In the genomic region with DNA sequence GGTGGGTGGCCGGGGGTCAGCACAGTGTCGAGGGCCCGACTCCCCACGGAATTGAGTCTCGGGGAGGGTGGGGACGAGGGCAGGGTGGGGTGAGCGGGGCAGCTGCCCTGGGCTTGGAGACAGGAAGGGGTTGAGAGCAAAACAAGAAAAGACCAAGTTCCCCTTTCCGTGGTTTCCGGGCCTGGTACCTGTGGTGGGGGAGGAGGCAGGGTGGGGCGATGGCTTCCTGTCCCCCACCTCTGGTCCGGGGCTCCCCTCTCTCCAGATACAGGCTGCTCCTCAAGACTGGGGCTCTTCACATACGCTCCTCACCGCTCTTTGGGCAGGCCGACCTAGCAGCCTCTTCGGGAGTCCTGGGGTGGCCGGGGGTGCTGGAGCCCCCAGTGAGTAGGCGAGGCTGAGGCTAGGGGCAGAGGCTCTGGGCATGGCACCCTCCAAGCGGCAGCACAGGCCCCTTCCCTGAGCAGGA, we compare ENCODE assay signal across 8 cellular contexts. TPM values are rescaled to one million over a fixed set of nuclear protein-coding genes. Genes with fewer than 3 reads are reported as not detected.
A peak's percentile ranks its signal among the peaks of the same experiment; 100 is the strongest.
DNase-seq lines count a peak whose midpoint lies in the region; TF ChIP-seq lines count a peak whose summit lies in the region.

No MANE protein-coding gene starts in this region.

- no peaks in the 10 kb centered on the region for H3K9me3 ChIP-seq in Loucy (ENCODE audit: insufficient read depth, low read depth, low read length)
- no peaks in the 10 kb centered on the region for H3K9me3 ChIP-seq in esophagus squamous epithelium
- H3K9me3 ChIP-seq in prostate gland, result no peaks in the 10 kb centered on the region
- H3K9me3 ChIP-seq in uterus, result no peaks in the 10 kb centered on the region

- TF ChIP-seq POLR2A in esophagus squamous epithelium (IDR thresholded peaks at IDR 0.05) (peak in 1 of 4 donors; percentile 37), prostate gland (IDR thresholded peaks at IDR 0.05) (no peak), uterus (IDR thresholded peaks at IDR 0.05) (no peak)

- peak overlapping the region; percentile 100 for H3K9ac ChIP-seq in Loucy (ENCODE audit: low read depth, low read length, poor library complexity, severe bottlenecking)

- H3K4me2 ChIP-seq in Loucy (ENCODE audit: low read depth, low read length, poor library complexity, severe bottlenecking), result peak overlapping the region; percentile 100

- H3K4me3 ChIP-seq in AG09309 (ENCODE audit: control insufficient read depth, low read depth, low read length), result peak overlapping the region; percentile 47
- peak overlapping the region; percentile 96 for H3K4me3 ChIP-seq in Loucy (ENCODE audit: low read length, poor library complexity, severe bottlenecking)
- H3K4me3 ChIP-seq in esophagus squamous epithelium, result peak overlapping the region; percentile 42 to 78 (median 58)
- H3K4me3 ChIP-seq in prostate gland, result peak overlapping the region; percentile 48 to 49
- peak overlapping the region; percentile 49 to 55 for H3K4me3 ChIP-seq in uterus

- no peak overlapping the region for H2AFZ ChIP-seq in Loucy (ENCODE audit: low read length)

- no peak for DNase-seq in AG09309 (ENCODE audit: low read depth)
- DNase-seq in GM20000 (ENCODE audit: low spot score), result peak; percentile 87
- DNase-seq in activated CD8-positive, alpha-beta memory T cell treated with anti-CD3 and anti-CD28 coated beads, Interleukin-2, amount 50 U/mL, for 1 hour (ENCODE audit: extremely low read depth), result peak; percentile 63
- DNase-seq in esophagus squamous epithelium (lab: John Stamatoyannopoulos, UW), result no peak
- no peak for DNase-seq in prostate gland (ENCODE audit: low spot score)
- peak in 1 of 2 donors; percentile 19 for DNase-seq in uterus
- DNase-seq in COR-L47 (lab: John Stamatoyannopoulos, UW), result no peak

- H3K4me1 ChIP-seq in Loucy (ENCODE audit: insufficient read depth, low read length, poor library complexity, severe bottlenecking) (peaks cover 33% of the 10 kb centered on the region), esophagus squamous epithelium (peaks cover 4 to 49% (median 27%) of the 10 kb centered on the region in 3 donors), prostate gland (replicated peaks) (no peaks in the 10 kb centered on the region), uterus (peaks cover 0 to 8% of the 10 kb centered on the region in 2 donors)

- H3K9me2 ChIP-seq in Loucy (replicated peaks; ENCODE audit: low read depth, low read length), result no peaks in the 10 kb centered on the region

- TF ChIP-seq CTCF in AG09309 (IDR thresholded peaks at IDR 0.05; ENCODE audit: control insufficient read depth, insufficient read depth, low read depth, low read length, missing control alignments) (no peak), GM20000 (IDR thresholded peaks at IDR 0.05; ENCODE audit: extremely low read depth, missing control alignments) (no peak), Loucy (conservative IDR thresholded peaks at IDR 0.05; ENCODE audit: low read length) (no peak), esophagus squamous epithelium (IDR thresholded peaks at IDR 0.05) (no peak), prostate gland (IDR thresholded peaks at IDR 0.05) (no peak), uterus (IDR thresholded peaks at IDR 0.05) (no peak)

- 13 to 20% methylated on average over 3 to 10 of the region's 18 CpGs for WGBS in esophagus squamous epithelium, 2 donors
- WGBS in prostate gland, result 36% methylated on average over 11 of the region's 18 CpGs

- peaks cover 7% of the 10 kb centered on the region; the same call in 1 of the 2 replicates for H3F3A ChIP-seq in Loucy (ENCODE audit: low read depth)

- peaks cover 53% of the 10 kb centered on the region for H3K79me2 ChIP-seq in Loucy (ENCODE audit: insufficient read depth, low read length)

- intact Hi-C loops in esophagus squamous epithelium (cut with DNase I) (no loop called here), prostate gland (cut with DNase I) (no loop called here), uterus (cut with DNase I; ENCODE audit: low total_unique reads) (no loop called here)

- H3K27me3 ChIP-seq in Loucy (ENCODE audit: insufficient read depth, low read length, poor library complexity, severe bottlenecking) (no peaks in the 10 kb centered on the region), esophagus squamous epithelium (no peaks in the 10 kb centered on the region), prostate gland (replicated peaks; ENCODE audit: insufficient read depth) (no peaks in the 10 kb centered on the region), uterus (no peaks in the 10 kb centered on the region)

- H3K36me3 ChIP-seq in Loucy (ENCODE audit: insufficient read depth, low read length) (peaks cover 14% of the 10 kb centered on the region; the same call in 1 of the 2 replicates), esophagus squamous epithelium (peaks cover 0 to 6% (median 0%) of the 10 kb centered on the region in 3 donors), prostate gland (no peaks in the 10 kb centered on the region), uterus (no peaks in the 10 kb centered on the region)

- H4K20me1 ChIP-seq in Loucy (ENCODE audit: insufficient read depth, low read length, poor library complexity, severe bottlenecking), result peaks cover 22% of the 10 kb centered on the region

- H3K27ac ChIP-seq in esophagus squamous epithelium (peak overlapping the region; percentile 54 to 91 (median 88)), prostate gland (no peak overlapping the region), uterus (no peak overlapping the region)

RNA-seq across cellular contexts. Expression of gene CORO1A, which starts 0.6 kb away (rescaled TPM):
- total RNA-seq in esophagus squamous epithelium (10 to 100 TPM in 3 of 4 donors, 1 to 10 TPM in 1; 9.5 to 29.1 (median 23.2) TPM), prostate gland (10 to 100 TPM in 1 of 2 donors, 1 to 10 TPM in 1; 8.9 to 14.7 TPM), uterus (10 to 100 TPM; 12.7 to 30.5 (median 18.2) TPM)

RNA-seq across cellular contexts. Expression of gene BOLA2B, which starts 9.5 kb away (rescaled TPM):
- 100 to 1,000 TPM; 190 to 623 (median 313) TPM for total RNA-seq in esophagus squamous epithelium
- 100 to 1,000 TPM; 137 to 151 TPM for total RNA-seq in prostate gland
- total RNA-seq in uterus, result 10 to 100 TPM in 2 of 4 donors, 1 to 10 TPM in 1, not detected in 1; 4.7 to 34.1 (median 27.5) TPM

RNA-seq across cellular contexts. Expression of gene SLX1A, which starts 9.7 kb away (rescaled TPM):
- 10 to 100 TPM; 31.9 to 51.1 (median 46.5) TPM for total RNA-seq in esophagus squamous epithelium
- 10 to 100 TPM; 36.8 to 41.3 TPM for total RNA-seq in prostate gland
- 100 to 1,000 TPM in 1 of 4 donors, 10 to 100 TPM in 3; 10.6 to 142 (median 41.0) TPM for total RNA-seq in uterus

RNA-seq across cellular contexts. Expression of gene SULT1A3, which starts 15.1 kb away (rescaled TPM):
- total RNA-seq in esophagus squamous epithelium (10 to 100 TPM in 2 of 4 donors, 1 to 10 TPM in 2; 1.1 to 17.2 (median 7.3) TPM), prostate gland (10 to 100 TPM in 1 of 2 donors, 1 to 10 TPM in 1; 8.8 to 10.2 TPM), uterus (10 to 100 TPM in 2 of 4 donors, 1 to 10 TPM in 2; 1.8 to 26.5 (median 9.5) TPM)

Comparison
In these comparisons a context has a peak if more than half of its experiments do, and no peak if none do; other contexts are left out.
1. DNase-seq: peak in GM20000 (single experiment) and activated CD8-positive, alpha-beta memory T cell treated with anti-CD3 and anti-CD28 coated beads, Interleukin-2, amount 50 U/mL, for 1 hour (single experiment); none in AG09309 (single experiment), esophagus squamous epithelium (single experiment), prostate gland (single experiment) and COR-L47 (single experiment).
2. H3K27ac ChIP-seq: peak in esophagus squamous epithelium (4 of 4); none in prostate gland (0 of 2) and uterus (0 of 2).
3. Peak in every context shown above with its lines, with median percentiles within 50 percentile points of each other: H3K4me3 ChIP-seq.